Comparison of ENCODE assay signal across 1 cellular context in the genomic region with DNA sequence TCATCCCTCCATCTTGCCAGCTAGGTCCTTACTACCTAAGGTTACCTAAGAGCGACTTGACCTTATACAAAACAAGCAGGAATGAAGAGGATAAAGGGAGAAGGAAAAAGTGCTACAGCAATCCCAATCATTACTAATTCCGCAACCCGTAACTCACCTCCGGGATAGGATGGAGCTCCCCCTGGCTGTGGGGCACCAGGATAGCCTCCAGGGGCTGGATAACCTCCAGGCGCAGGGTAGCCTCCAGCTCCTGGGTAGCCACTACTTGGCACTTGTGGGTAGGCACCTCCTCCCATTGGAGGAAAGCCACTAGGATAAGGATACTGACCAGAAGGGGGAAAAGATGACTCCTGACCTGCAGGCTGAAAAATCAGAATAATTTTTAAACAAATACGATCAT.
TF ChIP-seq lines count a peak whose summit lies in the region.

No MANE protein-coding gene starts in this region.

TF ChIP-seq in H1, 55 proteins besides CTCF, POLR2A, EP300 and RAD21:
- no peak for TF ChIP-seq JUND (IDR thresholded peaks at IDR 0.05; ENCODE audit: low read length)
- no peak for TF ChIP-seq SRF (IDR thresholded peaks at IDR 0.05; ENCODE audit: low read depth, low read length)
- TF ChIP-seq TAF1 (IDR thresholded peaks at IDR 0.05; ENCODE audit: low read depth, low read length), result no peak
- TF ChIP-seq BCL11A (IDR thresholded peaks at IDR 0.05; ENCODE audit: low read depth in 2 of 2, low read length in 2 of 2), result no peak
- TF ChIP-seq RNF2 (IDR thresholded peaks at IDR 0.05; ENCODE audit: borderline replicate concordance, low read depth, low read length, missing control alignments, poor library complexity, severe bottlenecking), result no peak
- no peak for TF ChIP-seq SIN3A (conservative IDR thresholded peaks at IDR 0.05 in 1 of 2, IDR thresholded peaks at IDR 0.05 in 1 of 2; ENCODE audit: low read depth in 1 of 2, low read length in 2 of 2)
- TF ChIP-seq RBBP5 (IDR thresholded peaks at IDR 0.05; ENCODE audit: borderline replicate concordance, low read depth, low read length), result no peak
- TF ChIP-seq NRF1 (IDR thresholded peaks at IDR 0.05; ENCODE audit: low read depth, low read length), result no peak
- no peak for TF ChIP-seq BACH1 (IDR thresholded peaks at IDR 0.05; ENCODE audit: low read length)
- TF ChIP-seq SIRT6 (IDR thresholded peaks at IDR 0.05; ENCODE audit: low read length), result no peak
- no peak for TF ChIP-seq CHD1 (IDR thresholded peaks at IDR 0.05; ENCODE audit: low read depth, low read length)
- no peak for TF ChIP-seq TEAD4 (IDR thresholded peaks at IDR 0.05; ENCODE audit: low read depth, low read length)
- TF ChIP-seq SUZ12 (IDR thresholded peaks at IDR 0.05; ENCODE audit: low read length), result no peak
- no peak for TF ChIP-seq YY1 (IDR thresholded peaks at IDR 0.05; ENCODE audit: low read depth, low read length)
- no peak for TF ChIP-seq KDM4A (IDR thresholded peaks at IDR 0.05; ENCODE audit: low read depth, low read length, severe bottlenecking)
- no peak for TF ChIP-seq SP1 (IDR thresholded peaks at IDR 0.05; ENCODE audit: low read depth, low read length)
TF ChIP-seq in H1: peak in this region for 0.
